In the genomic region with DNA sequence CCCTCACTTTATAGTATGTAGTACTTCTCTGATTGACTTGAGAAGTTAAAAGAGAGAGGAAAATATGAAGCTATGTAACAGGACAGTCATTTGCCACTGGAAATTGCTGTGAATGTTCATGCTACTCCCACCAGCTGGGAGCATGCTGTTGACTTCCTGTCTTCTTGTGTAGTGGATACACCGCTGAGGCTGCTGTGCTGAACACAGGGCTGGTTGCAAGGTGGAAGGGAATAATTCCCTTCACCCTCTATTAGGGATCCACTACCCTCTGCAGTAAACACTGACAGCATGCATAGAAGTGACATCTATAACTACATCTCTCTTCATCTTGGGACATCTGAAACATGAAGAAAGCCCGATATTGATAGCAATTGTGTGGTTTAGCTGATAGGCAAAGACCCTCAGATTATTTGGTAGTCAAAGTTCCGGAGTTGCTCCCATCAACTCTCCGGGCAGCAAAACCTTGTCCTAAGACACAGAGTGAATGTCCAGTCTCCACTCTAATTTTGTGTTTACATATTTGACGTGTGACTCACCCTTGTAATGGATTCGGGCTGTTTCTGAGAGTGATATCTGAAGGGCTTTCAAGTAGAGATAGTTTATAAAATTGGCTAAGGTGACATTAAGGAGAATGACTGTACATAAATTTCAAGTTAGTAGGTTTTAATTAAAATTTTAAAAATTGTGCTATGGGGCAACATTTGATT, we compare ENCODE assay signal across 11 cellular contexts.
DNase-seq lines count a peak whose midpoint lies in the region; ATAC-seq lines count a peak whose summit lies in the region.
"Had no signal": no experiment of that assay in that cellular context is flagged by ENCODE, and none has a peak within 500 bp of the region (broad histone marks: within the 10 kb centered on the region; RNA-seq: fewer than 3 reads in every experiment).

No MANE protein-coding gene starts in this region.

- DNase-seq in GM03348 (ENCODE audit: low spot score) (peak; percentile 75), RKO (ENCODE audit: low spot score) (peak; percentile 16), fibroblast of peridontal ligament (ENCODE audit: extremely low read depth) (peak; percentile 88), sciatic nerve (ENCODE audit: low spot score) (no peak), cortex of kidney (lab: John Stamatoyannopoulos, UW) (no peak)
- DNase-seq in stimulated activated naive CD8-positive, alpha-beta T cell treated with anti-CD3 and anti-CD28 coated beads, Interleukin-15, Interleukin-2, amounts not matched to agents 100 U/mL and 50 U/mL, for 24 hours = no peak
- DNase-seq in stimulated activated CD4-positive, alpha-beta T cell treated with anti-CD3 and anti-CD28 coated beads, Interleukin-1b, Interleukin-23, amount 100 ng/mL, for 48 hours = no peak
- DNase-seq: activated CD8-positive, alpha-beta memory T cell treated with anti-CD3 and anti-CD28 coated beads, Interleukin-2, amount 50 U/mL, for 4 hours; immature natural killer cell; stimulated activated naive B cell treated with anti-CD40 and anti-IgM and Interleukin-4, amounts not matched to agents 10 μg/mL and 1 μg/mL and 100 μg/mL, for 72 hours had no signal

- peak; percentile 42 for ATAC-seq in sciatic nerve
- no peak for ATAC-seq in stimulated activated naive CD8-positive, alpha-beta T cell treated with anti-CD3 and anti-CD28 coated beads, Interleukin-15, Interleukin-2, amounts not matched to agents 100 U/mL and 50 U/mL, for 24 hours
- ATAC-seq: Panc1; stimulated activated naive B cell treated with anti-CD40 and anti-IgM and Interleukin-4, amounts not matched to agents 10 μg/mL and 1 μg/mL and 100 μg/mL, for 72 hours had no signal

- intact Hi-C loops in sciatic nerve (cut with DNase I) = no loop called here

Comparison
In these comparisons a context has a peak if more than half of its experiments do, and no peak if none do; other contexts are left out.
1. DNase-seq: peak in GM03348 (single experiment), RKO (single experiment) and fibroblast of peridontal ligament (single experiment); none in sciatic nerve (single experiment), stimulated activated naive CD8-positive, alpha-beta T cell treated with anti-CD3 and anti-CD28 coated beads, Interleukin-15, Interleukin-2, amounts not matched to agents 100 U/mL and 50 U/mL, for 24 hours (single experiment), cortex of kidney (single experiment) and stimulated activated CD4-positive, alpha-beta T cell treated with anti-CD3 and anti-CD28 coated beads, Interleukin-1b, Interleukin-23, amount 100 ng/mL, for 48 hours (single experiment).